22 cellular contexts compared by ENCODE assay signal in the genomic region with DNA sequence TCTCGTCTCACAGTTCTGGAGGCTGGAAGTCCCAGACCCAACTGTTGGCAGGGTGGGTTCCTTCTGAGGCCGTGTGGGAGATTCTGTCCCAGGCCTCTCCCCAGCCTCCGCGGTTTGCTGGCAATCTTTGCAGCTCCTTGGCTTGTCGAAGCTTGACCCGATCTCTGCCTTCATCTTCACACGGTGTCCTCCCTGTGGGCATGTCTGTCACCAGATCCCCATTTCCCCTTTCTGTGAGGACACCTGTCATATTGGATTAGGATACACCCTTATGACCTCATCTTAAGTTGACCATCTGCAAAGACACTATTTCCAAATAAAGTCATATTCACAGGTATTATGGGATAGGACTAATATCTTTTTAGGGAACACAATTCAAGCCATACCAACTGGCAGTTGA. TPM values are rescaled to one million over a fixed set of nuclear protein-coding genes. Genes with fewer than 3 reads are reported as not detected.
"Had no signal": no experiment of that assay in that cellular context is flagged by ENCODE, and none has a peak within 500 bp of the region (broad histone marks: within the 10 kb centered on the region; RNA-seq: fewer than 3 reads in every experiment).

No MANE protein-coding gene starts in this region.

- H3K36me3 Mint-ChIP-seq: activated naive CD8-positive, alpha-beta T cell treated with anti-CD3 and anti-CD28 coated beads for 36 hours; memory B cell; natural killer cell; stimulated activated naive B cell treated with anti-CD40 and anti-IgM and Interleukin-4, amounts not matched to agents 10 μg/mL and 1 μg/mL and 100 μg/mL, for 72 hours; T-cell had no signal

- H3K9me3 ChIP-seq: esophagus muscularis mucosa, neutrophil, tibial nerve had no signal

- FAIRE-seq: endometrium, urothelium cell line had no signal

- H3K4me3 ChIP-seq: coronary artery, esophagus muscularis mucosa, tibial nerve had no signal

- ATAC-seq: activated T-helper 17 cell treated with anti-CD3 and anti-CD28 coated beads, Interleukin-2, amount 50 U/mL, for 72 hours; natural killer cell; stimulated activated naive B cell treated with anti-CD40 and anti-IgM and Interleukin-4, amounts not matched to agents 10 μg/mL and 1 μg/mL and 100 μg/mL, for 72 hours; T-cell had no signal

- H3K4me3 Mint-ChIP-seq: activated CD4-positive, alpha-beta memory T cell treated with anti-CD3 and anti-CD28 coated beads, Interleukin-2, amount 10 ng/mL, durations not matched to agents 7 days and 5 days; activated naive CD8-positive, alpha-beta T cell treated with anti-CD3 and anti-CD28 coated beads for 36 hours; activated T-helper 17 cell treated with anti-CD3 and anti-CD28 coated beads, Interleukin-2, amount 50 U/mL, for 72 hours; brain; central memory CD8-positive, alpha-beta T cell; memory B cell; natural killer cell; stimulated activated naive B cell treated with anti-CD40 and anti-IgM and Interleukin-4, amounts not matched to agents 10 μg/mL and 1 μg/mL and 100 μg/mL, for 72 hours; T-cell had no signal

- DNase-seq: activated CD4-positive, alpha-beta memory T cell treated with anti-CD3 and anti-CD28 coated beads, Interleukin-2, amount 10 ng/mL, durations not matched to agents 7 days and 5 days; activated CD4-positive, alpha-beta T cell treated with anti-CD3 and anti-CD28 coated beads for 48 hours; activated CD4-positive, CD25-positive, alpha-beta regulatory T cell; activated naive CD4-positive, alpha-beta T cell; activated naive CD8-positive, alpha-beta T cell treated with anti-CD3 and anti-CD28 coated beads for 36 hours; activated T-cell treated with anti-CD3 and anti-CD28 coated beads, Interleukin-2, amount 50 U/mL, for 1 hour; natural killer cell; stimulated activated naive B cell treated with anti-CD40 and anti-IgM and Interleukin-4, amounts not matched to agents 10 μg/mL and 1 μg/mL and 100 μg/mL, for 72 hours; T-cell had no signal

- H3K27ac Mint-ChIP-seq: activated CD4-positive, alpha-beta memory T cell treated with anti-CD3 and anti-CD28 coated beads, Interleukin-2, amount 10 ng/mL, durations not matched to agents 7 days and 5 days; activated naive CD8-positive, alpha-beta T cell treated with anti-CD3 and anti-CD28 coated beads for 36 hours; memory B cell; natural killer cell; stimulated activated naive B cell treated with anti-CD40 and anti-IgM and Interleukin-4, amounts not matched to agents 10 μg/mL and 1 μg/mL and 100 μg/mL, for 72 hours; T-cell had no signal

- H3K36me3 ChIP-seq: neutrophil had no signal

- H3K27me3 Mint-ChIP-seq: activated CD4-positive, alpha-beta memory T cell treated with anti-CD3 and anti-CD28 coated beads, Interleukin-2, amount 10 ng/mL, durations not matched to agents 7 days and 5 days; activated naive CD8-positive, alpha-beta T cell treated with anti-CD3 and anti-CD28 coated beads for 36 hours; activated T-helper 17 cell treated with anti-CD3 and anti-CD28 coated beads, Interleukin-2, amount 50 U/mL, for 72 hours; brain; T-cell had no signal

- H3K27me3 ChIP-seq: esophagus muscularis mucosa, neutrophil, tibial nerve had no signal

- H3K27ac ChIP-seq: neutrophil had no signal

- H3K9me3 Mint-ChIP-seq: activated CD4-positive, alpha-beta memory T cell treated with anti-CD3 and anti-CD28 coated beads, Interleukin-2, amount 10 ng/mL, durations not matched to agents 7 days and 5 days; activated naive CD8-positive, alpha-beta T cell treated with anti-CD3 and anti-CD28 coated beads for 36 hours; activated T-helper 17 cell treated with anti-CD3 and anti-CD28 coated beads, Interleukin-2, amount 50 U/mL, for 72 hours; brain; central memory CD8-positive, alpha-beta T cell; memory B cell; natural killer cell; stimulated activated naive B cell treated with anti-CD40 and anti-IgM and Interleukin-4, amounts not matched to agents 10 μg/mL and 1 μg/mL and 100 μg/mL, for 72 hours; T-cell had no signal

- H3K4me1 Mint-ChIP-seq: brain; central memory CD8-positive, alpha-beta T cell; memory B cell; T-cell had no signal

RNA-seq across cellular contexts. Expression of a gene that starts 22.6 kb away (rescaled TPM):
- total RNA-seq: activated CD4-positive, alpha-beta memory T cell treated with anti-CD3 and anti-CD28 coated beads, Interleukin-2, amount 10 ng/mL, durations not matched to agents 7 days and 5 days; activated naive CD8-positive, alpha-beta T cell treated with anti-CD3 and anti-CD28 coated beads for 36 hours; activated T-helper 17 cell treated with anti-CD3 and anti-CD28 coated beads, Interleukin-2, amount 50 U/mL, for 72 hours; esophagus muscularis mucosa; liver; natural killer cell; renal cortical epithelial cell; subcutaneous adipose tissue; T-cell; tibial nerve had no signal

RNA-seq across cellular contexts. Expression of a gene that starts 46.6 kb away (rescaled TPM):
- total RNA-seq: esophagus muscularis mucosa, liver, subcutaneous adipose tissue had no signal
